Comparison of ENCODE assay signal across 8 cellular contexts in the genomic region with DNA sequence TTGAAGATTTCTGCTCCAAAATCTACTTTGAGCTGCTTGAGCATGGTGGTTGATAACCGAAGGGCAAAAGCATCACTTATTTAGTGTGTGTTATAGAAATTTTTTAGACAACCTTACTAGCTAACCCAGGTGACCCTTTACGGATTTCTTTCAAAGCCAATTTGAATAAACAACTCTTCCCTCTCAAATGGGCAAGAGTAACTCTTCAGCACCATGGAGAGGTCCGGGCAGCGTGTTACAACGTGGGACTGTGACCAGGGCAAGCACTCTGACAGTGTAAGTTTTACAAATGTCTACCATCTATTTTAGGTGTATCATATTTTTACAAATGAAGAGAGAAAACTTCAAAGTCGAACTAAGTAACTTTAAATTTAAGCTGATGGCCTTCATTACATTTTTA.
DNase-seq lines count a peak whose midpoint lies in the region; ATAC-seq and TF ChIP-seq lines count a peak whose summit lies in the region.

No MANE protein-coding gene starts in this region.

- no peaks in the 10 kb centered on the region for H3K27me3 ChIP-seq in upper lobe of left lung

- H3K9me3 ChIP-seq in upper lobe of left lung = no peaks in the 10 kb centered on the region

- no peak for TF ChIP-seq EP300 in upper lobe of left lung (IDR thresholded peaks at IDR 0.05)

- H3K4me3 Mint-ChIP-seq in CD14-positive monocyte = no peak overlapping the region

- H3K27ac Mint-ChIP-seq in CD14-positive monocyte = no peak overlapping the region

- TF ChIP-seq CTCF in RWPE1 (conservative IDR thresholded peaks at IDR 0.05; ENCODE audit: low read depth) (no peak), upper lobe of left lung (IDR thresholded peaks at IDR 0.05) (no peak), CD14-positive monocyte (IDR thresholded peaks at IDR 0.05) (no peak)

- H3K36me3 ChIP-seq in upper lobe of left lung = no peaks in the 10 kb centered on the region

- H3K4me1 Mint-ChIP-seq in CD14-positive monocyte = no peaks in the 10 kb centered on the region

- H3K27ac ChIP-seq in RWPE1 (no peak overlapping the region), upper lobe of left lung (no peak overlapping the region)

- peaks cover 0 to 2% (median 0%) of the 10 kb centered on the region in 3 donors for H3K27me3 Mint-ChIP-seq in CD14-positive monocyte (ENCODE audit: low read depth in 3 of 3)

- no peak for ATAC-seq in upper lobe of left lung (ENCODE audit: low FRiP score in 2 of 2)

- peak; percentile 17 for DNase-seq in activated CD4-positive, alpha-beta T cell treated with anti-CD3 and anti-CD28 coated beads for 48 hours
- DNase-seq in activated CD4-positive, alpha-beta T cell treated with anti-CD3 and anti-CD28 coated beads for 4 hours = no peak
- DNase-seq in RWPE1 (ENCODE audit: low spot score) (peak; percentile 25), fibroblast of peridontal ligament (ENCODE audit: extremely low read depth) (peak; percentile 51), smooth muscle cell of the brain vasculature (ENCODE audit: low read depth, low spot score) (peak; percentile 18), upper lobe of left lung (no peak), NCI-H187 (lab: John Stamatoyannopoulos, UW) (no peak), CD14-positive monocyte (ENCODE audit: low spot score) (no peak)

- POLR2A ChIA-PET in RWPE1 (lab: Yijun Ruan, JAX; ENCODE audit: low non-redundant PET) = no interaction called here

- H3K4me1 ChIP-seq in upper lobe of left lung = no peaks in the 10 kb centered on the region

- H3K9me3 Mint-ChIP-seq in CD14-positive monocyte = no peaks in the 10 kb centered on the region

- 8 to 10% methylated on average over 6 of the region's 6 CpGs for WGBS in upper lobe of left lung, 2 donors

- intact Hi-C loops in CD14-positive monocyte (cut with micrococcal nuclease) = no loop called here

- no peaks in the 10 kb centered on the region for H3K36me3 Mint-ChIP-seq in CD14-positive monocyte

- H3K4me3 ChIP-seq in upper lobe of left lung = no peak overlapping the region

- no peak for TF ChIP-seq POLR2A in upper lobe of left lung (IDR thresholded peaks at IDR 0.05)

- CTCF ChIA-PET in RWPE1 (lab: Yijun Ruan, JAX) = no interaction called here

Comparison
In these comparisons a context has a peak if more than half of its experiments do, and no peak if none do; other contexts are left out.
1. DNase-seq: peak in activated CD4-positive, alpha-beta T cell treated with anti-CD3 and anti-CD28 coated beads for 48 hours (single experiment), RWPE1 (single experiment), fibroblast of peridontal ligament (single experiment) and smooth muscle cell of the brain vasculature (single experiment); none in activated CD4-positive, alpha-beta T cell treated with anti-CD3 and anti-CD28 coated beads for 4 hours (0 of 2), upper lobe of left lung (0 of 2), NCI-H187 (0 of 2) and CD14-positive monocyte (single experiment).